ENCODE assay signal across 8 cellular contexts in the genomic region with DNA sequence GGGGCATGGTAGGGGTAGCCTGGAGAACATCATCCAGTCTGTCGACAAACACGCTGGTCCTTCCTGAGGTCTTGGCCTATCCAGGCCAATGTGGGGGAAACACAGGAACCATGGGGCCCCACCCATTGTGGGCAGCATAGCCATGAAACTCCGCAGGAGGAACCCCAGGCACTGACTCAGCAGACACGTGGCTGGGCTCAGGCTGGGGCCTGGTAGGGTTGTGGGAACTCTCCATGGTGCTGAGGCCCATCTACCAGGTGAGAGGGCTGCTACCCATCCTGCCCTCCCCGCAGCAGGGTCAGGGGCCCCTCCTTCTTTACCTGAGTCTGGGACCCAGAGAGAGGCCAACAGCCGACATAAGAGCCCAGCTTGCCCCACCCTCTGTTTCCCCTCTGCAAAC. TPM values are rescaled to one million over a fixed set of nuclear protein-coding genes. Genes with fewer than 3 reads are reported as not detected.
DNase-seq lines count a peak whose midpoint lies in the region; ATAC-seq and TF ChIP-seq lines count a peak whose summit lies in the region.

No MANE protein-coding gene starts in this region.

- no peaks in the 10 kb centered on the region for H3K9me3 Mint-ChIP-seq in activated T-cell treated with anti-CD3 and anti-CD28 coated beads, Interleukin-2, amount 50 U/mL, for 4 hours
- no peaks in the 10 kb centered on the region for H3K9me3 Mint-ChIP-seq in type B pancreatic cell

- no peaks in the 10 kb centered on the region for H3K4me1 Mint-ChIP-seq in activated T-cell treated with anti-CD3 and anti-CD28 coated beads, Interleukin-2, amount 50 U/mL, for 4 hours (ENCODE audit: low read depth)
- peaks cover 37% of the 10 kb centered on the region for H3K4me1 Mint-ChIP-seq in type B pancreatic cell (ENCODE audit: unreplicated experiment)

- H3K27ac Mint-ChIP-seq in type B pancreatic cell, result no peak overlapping the region

- H3K4me3 Mint-ChIP-seq in activated T-cell treated with anti-CD3 and anti-CD28 coated beads, Interleukin-2, amount 50 U/mL, for 4 hours, result no peak overlapping the region
- no peak overlapping the region for H3K4me3 Mint-ChIP-seq in type B pancreatic cell

- ATAC-seq in activated T-cell treated with anti-CD3 and anti-CD28 coated beads, Interleukin-2, amount 50 U/mL, for 4 hours, result peak; percentile 80 to 86

- peaks cover 23% of the 10 kb centered on the region for H3K27me3 Mint-ChIP-seq in activated T-cell treated with anti-CD3 and anti-CD28 coated beads, Interleukin-2, amount 50 U/mL, for 4 hours (ENCODE audit: low read depth)
- H3K27me3 Mint-ChIP-seq in type B pancreatic cell, result peaks cover 25% of the 10 kb centered on the region

- DNase-seq in GM10266 (ENCODE audit: extremely low spot score) (peak; percentile 77), NOMO-1 treated with DMSO at 0.1 percent for 48 hours (lab: John Stamatoyannopoulos, UW; ENCODE audit: unreplicated experiment) (peak; percentile 78), iPS-NIHi11 (ENCODE audit: low spot score) (peak; percentile 93), NCI-H1930 (lab: John Stamatoyannopoulos, UW) (no peak), NCI-H446 treated with DMSO at 0.1 percent for 48 hours (lab: John Stamatoyannopoulos, UW) (no peak), type B pancreatic cell (ENCODE audit: extremely low spot score, unreplicated experiment) (no peak)
- DNase-seq in activated T-cell treated with anti-CD3 and anti-CD28 coated beads, Interleukin-2, amount 50 U/mL, for 4 hours, result peak; percentile 35
- peak; percentile 16 for DNase-seq in stimulated activated CD8-positive, alpha-beta memory T cell treated with anti-CD3 and anti-CD28 coated beads, Interleukin-12 subunit alpha, Interleukin-12 subunit beta, amount 100 ng/mL, for 4 hours (ENCODE audit: low read depth)

- TF ChIP-seq CTCF in GM10266 (IDR thresholded peaks at IDR 0.05; ENCODE audit: control insufficient read depth, insufficient read depth, low read depth, missing control alignments), result no peak
- TF ChIP-seq CTCF in type B pancreatic cell (conservative IDR thresholded peaks at IDR 0.05), result no peak

- H3K36me3 Mint-ChIP-seq in activated T-cell treated with anti-CD3 and anti-CD28 coated beads, Interleukin-2, amount 50 U/mL, for 4 hours (ENCODE audit: insufficient read depth), result no peaks in the 10 kb centered on the region
- no peaks in the 10 kb centered on the region for H3K36me3 Mint-ChIP-seq in type B pancreatic cell

RNA-seq across cellular contexts. Expression of a gene that starts 22.6 kb away (rescaled TPM):
- total RNA-seq in activated T-cell treated with anti-CD3 and anti-CD28 coated beads, Interleukin-2, amount 50 U/mL, for 4 hours, result under 1 TPM; 0.35 to 0.90 (median 0.58) TPM
- total RNA-seq in type B pancreatic cell (ENCODE audit: low replicate concordance), result 7.8 and 19.4 TPM in 2 replicates

RNA-seq across cellular contexts. Expression of a gene that starts 41.6 kb away (rescaled TPM):
- total RNA-seq in activated T-cell treated with anti-CD3 and anti-CD28 coated beads, Interleukin-2, amount 50 U/mL, for 4 hours, result 10 to 100 TPM in 1 of 3 donors, 1 to 10 TPM in 2; 6.7 to 11.2 (median 9.0) TPM
- 1.9 and 11.9 TPM in 2 replicates for total RNA-seq in type B pancreatic cell (ENCODE audit: low replicate concordance)

RNA-seq across cellular contexts. Expression of a gene that starts 43.3 kb away (rescaled TPM):
- 10 to 100 TPM; 26.8 to 31.1 (median 27.4) TPM for total RNA-seq in activated T-cell treated with anti-CD3 and anti-CD28 coated beads, Interleukin-2, amount 50 U/mL, for 4 hours
- 20.2 and 29.9 TPM in 2 replicates for total RNA-seq in type B pancreatic cell (ENCODE audit: low replicate concordance)

Comparison
In these comparisons a context has a peak if more than half of its experiments do, and no peak if none do; other contexts are left out.
1. DNase-seq: peak in GM10266 (single experiment), NOMO-1 treated with DMSO at 0.1 percent for 48 hours (single experiment), activated T-cell treated with anti-CD3 and anti-CD28 coated beads, Interleukin-2, amount 50 U/mL, for 4 hours (single experiment), iPS-NIHi11 (single experiment) and stimulated activated CD8-positive, alpha-beta memory T cell treated with anti-CD3 and anti-CD28 coated beads, Interleukin-12 subunit alpha, Interleukin-12 subunit beta, amount 100 ng/mL, for 4 hours (single experiment); none in NCI-H1930 (0 of 2), NCI-H446 treated with DMSO at 0.1 percent for 48 hours (single experiment) and type B pancreatic cell (single experiment).